ENCODE assay signal across 18 cellular contexts in the genomic region with DNA sequence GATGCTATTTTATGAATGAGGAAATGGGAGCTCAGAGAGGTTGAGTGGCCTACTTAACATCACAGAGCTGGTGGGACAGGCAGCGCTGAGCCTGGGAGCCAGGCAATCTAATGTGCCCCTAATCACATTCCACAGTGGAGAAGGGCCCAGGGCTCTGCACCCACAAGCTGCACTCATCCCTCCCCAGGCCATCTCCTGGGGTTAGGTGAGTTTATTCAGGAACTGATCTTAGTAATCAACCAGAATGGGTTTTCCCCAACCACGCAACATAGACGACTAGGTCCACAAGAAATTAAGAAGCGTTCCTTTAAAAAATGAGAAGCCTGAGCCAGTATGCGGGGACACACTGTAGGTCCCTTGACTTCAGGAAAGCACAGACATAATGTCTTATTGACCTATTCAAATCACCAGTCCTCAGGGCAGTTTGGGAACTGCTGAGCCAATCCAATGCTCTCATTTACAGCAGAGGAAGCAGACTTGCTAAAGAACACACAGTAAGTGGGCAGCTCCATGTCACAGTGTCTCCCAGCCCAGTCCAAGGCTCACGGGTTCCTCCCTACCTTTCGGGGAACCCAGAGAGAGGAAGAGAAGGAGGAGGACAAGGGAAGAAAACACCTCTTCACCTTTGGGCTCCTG. TPM values are rescaled to one million over a fixed set of nuclear protein-coding genes. Genes with fewer than 3 reads are reported as not detected.
DNase-seq lines count a peak whose midpoint lies in the region; ATAC-seq and TF ChIP-seq lines count a peak whose summit lies in the region.
"Had no signal": no experiment of that assay in that cellular context is flagged by ENCODE, and none has a peak within 500 bp of the region (broad histone marks: within the 10 kb centered on the region; RNA-seq: fewer than 3 reads in every experiment).

No MANE protein-coding gene starts in this region.

- TF ChIP-seq POLR2A in heart left ventricle (IDR thresholded peaks at IDR 0.05): no peak
- no peak for TF ChIP-seq POLR2A in erythroblast (IDR thresholded peaks at IDR 0.05; ENCODE audit: low read length)

- peaks cover 12% of the 10 kb centered on the region; the same call in 1 of the 2 replicates for H3F3A ChIP-seq in PC-9 (ENCODE audit: insufficient read depth, low read depth)

- TF ChIP-seq CTCF in heart left ventricle (IDR thresholded peaks at IDR 0.05): no peak
- no peak for TF ChIP-seq CTCF in endodermal cell (conservative IDR thresholded peaks at IDR 0.05)
- TF ChIP-seq CTCF in PC-9 (conservative IDR thresholded peaks at IDR 0.05): no peak

- POLR2A ChIA-PET in PC-9 (lab: Charles Lee; ENCODE audit: unreplicated experiment): no interaction called here

- peak overlapping the region; percentile 66 for H3K4me3 Mint-ChIP-seq in endodermal cell
- H3K4me3 Mint-ChIP-seq in stimulated activated effector memory CD8-positive, alpha-beta T cell treated with anti-CD3 and anti-CD28 coated beads, Interleukin-12 subunit alpha, Interleukin-12 subunit beta, amount 100 ng/mL, for 72 hours: peak overlapping the region; percentile 72

- CTCF ChIA-PET in PC-9 (lab: Charles Lee): interaction anchor here (0.7 kb wide), 1 partner anchor 69 kb away, joined by 4 read pairs; no protein-coding TSS in a partner anchor

- peaks cover 24% of the 10 kb centered on the region for H3K4me1 Mint-ChIP-seq in endodermal cell
- peaks cover 31% of the 10 kb centered on the region for H3K4me1 Mint-ChIP-seq in stimulated activated effector memory CD8-positive, alpha-beta T cell treated with anti-CD3 and anti-CD28 coated beads, Interleukin-12 subunit alpha, Interleukin-12 subunit beta, amount 100 ng/mL, for 72 hours

- H4K20me1 ChIP-seq in PC-9 (ENCODE audit: insufficient read depth): no peaks in the 10 kb centered on the region

- peaks cover 8% of the 10 kb centered on the region; the same call in 1 of the 2 replicates for H3K79me2 ChIP-seq in PC-9 (ENCODE audit: low read depth)
- H3K79me2 ChIP-seq: parathyroid adenoma had no signal

- no peaks in the 10 kb centered on the region for H3K9me2 ChIP-seq in PC-9 (ENCODE audit: insufficient read depth)

- H3K4me2 ChIP-seq in PC-9: no peak overlapping the region

- no peak overlapping the region for H2AFZ ChIP-seq in PC-9
- H2AFZ ChIP-seq: parathyroid adenoma had no signal

- H3K9ac ChIP-seq in endodermal cell (ENCODE audit: extremely low read depth, low read length, poor library complexity, severe bottlenecking): no peak overlapping the region
- H3K9ac ChIP-seq: parathyroid adenoma had no signal

- ATAC-seq in heart left ventricle (no peak), Right ventricle myocardium superior (ENCODE audit: poor library complexity) (no peak)
- ATAC-seq in stimulated activated effector memory CD8-positive, alpha-beta T cell treated with anti-CD3 and anti-CD28 coated beads, Interleukin-12 subunit alpha, Interleukin-12 subunit beta, amount 100 ng/mL, for 72 hours: peak; percentile 80
- ATAC-seq: SK-N-SH treated with all-trans-retinoic acid at 6 μM for 48 hours had no signal

- peaks cover 15% of the 10 kb centered on the region for H3K9me3 Mint-ChIP-seq in endodermal cell
- H3K9me3 Mint-ChIP-seq in stimulated activated effector memory CD8-positive, alpha-beta T cell treated with anti-CD3 and anti-CD28 coated beads, Interleukin-12 subunit alpha, Interleukin-12 subunit beta, amount 100 ng/mL, for 72 hours: no peaks in the 10 kb centered on the region

- intact Hi-C loops in heart left ventricle (cut with DNase I) (loop anchor here in 7 of 10 donors (5.0 to 10.0 kb wide), 3 partner anchors 46 to 53 kb away; a partner anchor contains a TSS), Right ventricle myocardium superior (cut with DNase I) (no loop called here), PC-9 (cut with micrococcal nuclease; ENCODE audit: unreplicated experiment) (no loop called here)

- no peaks in the 10 kb centered on the region for H3K9me3 ChIP-seq in heart left ventricle
- peaks cover 8% of the 10 kb centered on the region for H3K9me3 ChIP-seq in endodermal cell (ENCODE audit: control insufficient read depth, low read length)
- no peaks in the 10 kb centered on the region for H3K9me3 ChIP-seq in PC-9 (ENCODE audit: insufficient read depth, low read depth)
- H3K9me3 ChIP-seq: MG63 had no signal

- BruUV-seq in PC-9 (replicated peaks; lab: Mats Ljungman, UMichigan): no TSS peak

- peaks cover 34% of the 10 kb centered on the region for H3K27me3 Mint-ChIP-seq in endodermal cell (ENCODE audit: insufficient read depth)

- H3K4me1 ChIP-seq in heart left ventricle (peaks cover 0 to 66% (median 16%) of the 10 kb centered on the region in 12 donors), endodermal cell (ENCODE audit: control insufficient read depth, insufficient read depth, low read length) (no peaks in the 10 kb centered on the region), PC-9 (replicated peaks; ENCODE audit: insufficient read depth) (peaks cover 10% of the 10 kb centered on the region)

- 86 to 89% (median 88%) methylated on average over 6 to 7 of the region's 7 CpGs for WGBS in heart left ventricle, 4 donors
- WGBS in endodermal cell (ENCODE audit: insufficient coverage in 1 of 2, insufficient read length in 1 of 2), 2 experiments: 88 to 96% methylated on average over 4 to 7 of the region's 7 CpGs

- H3K4me3 ChIP-seq in heart left ventricle (peak overlapping the region in 7 of 12 donors; percentile 22 to 80 (median 70)), endodermal cell (ENCODE audit: low read length) (no peak overlapping the region), PC-9 (no peak overlapping the region)
- H3K4me3 ChIP-seq: coronary artery, MG63 had no signal

- H3K27ac Mint-ChIP-seq in endodermal cell: no peak overlapping the region
- H3K27ac Mint-ChIP-seq in stimulated activated effector memory CD8-positive, alpha-beta T cell treated with anti-CD3 and anti-CD28 coated beads, Interleukin-12 subunit alpha, Interleukin-12 subunit beta, amount 100 ng/mL, for 72 hours: peak overlapping the region; percentile 73
- H3K27ac Mint-ChIP-seq: H9 had no signal

- no peaks in the 10 kb centered on the region for H3K27me3 ChIP-seq in heart left ventricle
- peaks cover 16% of the 10 kb centered on the region for H3K27me3 ChIP-seq in endodermal cell (ENCODE audit: control insufficient read depth, insufficient read depth, low read length, poor library complexity, severe bottlenecking)
- H3K27me3 ChIP-seq in PC-9 (ENCODE audit: insufficient read depth, low read depth): no peaks in the 10 kb centered on the region

- no peaks in the 10 kb centered on the region for H3K36me3 Mint-ChIP-seq in endodermal cell (ENCODE audit: low read depth)
- no peaks in the 10 kb centered on the region for H3K36me3 Mint-ChIP-seq in stimulated activated effector memory CD8-positive, alpha-beta T cell treated with anti-CD3 and anti-CD28 coated beads, Interleukin-12 subunit alpha, Interleukin-12 subunit beta, amount 100 ng/mL, for 72 hours

- H3K27ac ChIP-seq in heart left ventricle (peak overlapping the region; percentile 62 to 96 (median 85)), endodermal cell (ENCODE audit: low read depth, low read length) (no peak overlapping the region), PC-9 (no peak overlapping the region)
- H3K27ac ChIP-seq: parathyroid adenoma had no signal

- DNase-seq in heart left ventricle: no peak
- DNase-seq in Right ventricle myocardium superior: no peak
- peak; percentile 69 for DNase-seq in NCI-H526 treated with DMSO at 0.1 percent for 48 hours (lab: John Stamatoyannopoulos, UW)
- no peak for DNase-seq in endodermal cell
- DNase-seq in stimulated activated effector memory CD8-positive, alpha-beta T cell treated with anti-CD3 and anti-CD28 coated beads, Interleukin-12 subunit alpha, Interleukin-12 subunit beta, amount 100 ng/mL, for 72 hours (ENCODE audit: low spot score in 2 of 2): no peak
- DNase-seq in PC-9: no peak
- no peak for DNase-seq in erythroblast (lab: John Stamatoyannopoulos, UW)
- DNase-seq in AG08396 (ENCODE audit: low spot score): no peak
- DNase-seq: activated CD8-positive, alpha-beta memory T cell treated with anti-CD3 and anti-CD28 coated beads, Interleukin-2, amount 50 U/mL, for 4 hours; AML-193; H9; MG63; NCI-H187 treated with DMSO at 0.1 percent for 48 hours; NCI-H510A treated with DMSO at 0.1 percent for 48 hours had no signal

- H3K36me3 ChIP-seq in heart left ventricle (peaks cover 0 to 53% (median 38%) of the 10 kb centered on the region in 9 donors), endodermal cell (ENCODE audit: control insufficient read depth, insufficient read depth, low read length) (no peaks in the 10 kb centered on the region), PC-9 (ENCODE audit: low read depth) (peaks cover 7% of the 10 kb centered on the region; the same call in 1 of the 2 replicates)

RNA-seq across cellular contexts. Expression of a gene that starts 2.3 kb away (rescaled TPM):
- total RNA-seq in heart left ventricle (10 to 100 TPM; 13.8 to 70.2 (median 25.3) TPM), Right ventricle myocardium superior (48.5 TPM), endodermal cell (1 to 10 TPM; 5.8 to 6.8 TPM), PC-9 (2021) (17.4 and 22.0 TPM in 2 replicates)
- 10 to 100 TPM; 40.0 to 45.4 TPM for polyA plus RNA-seq in heart left ventricle
- 6.6 TPM for polyA plus RNA-seq in endodermal cell (2013, experiment 1 of 2)
- 10.8 TPM for polyA plus RNA-seq in endodermal cell (2013, experiment 2 of 2)

RNA-seq across cellular contexts. Expression of a gene that starts 16.3 kb away (rescaled TPM):
- total RNA-seq in heart left ventricle: 10 to 100 TPM in 7 of 9 donors, 1 to 10 TPM in 2; 7.3 to 85.8 (median 19.9) TPM
- 10 to 100 TPM; 15.5 to 37.2 TPM for polyA plus RNA-seq in heart left ventricle
- 17.5 TPM for total RNA-seq in Right ventricle myocardium superior
- total RNA-seq in endodermal cell: not detected
- not detected for polyA plus RNA-seq in endodermal cell (2013, experiment 1 of 2)
- polyA plus RNA-seq in endodermal cell (2013, experiment 2 of 2): not detected
- total RNA-seq in PC-9 (2021): not detected in 2 replicates
- total RNA-seq: H9, mononuclear cell had no signal

RNA-seq across cellular contexts. Expression of a gene that starts 50.4 kb away (rescaled TPM):
- total RNA-seq in heart left ventricle (under 1 TPM in 2 of 9 donors, not detected in 7; 0.05 to 0.45 TPM), Right ventricle myocardium superior (not detected), endodermal cell (not detected), PC-9 (2021) (not detected in 2 replicates)
- polyA plus RNA-seq in heart left ventricle: not detected
- polyA plus RNA-seq in endodermal cell (2013, experiment 1 of 2): not detected
- polyA plus RNA-seq in endodermal cell (2013, experiment 2 of 2): not detected
- total RNA-seq: H9, mononuclear cell had no signal

RNA-seq across cellular contexts. Expression of a gene that starts 51.9 kb away (rescaled TPM):
- total RNA-seq in heart left ventricle (100 to 1,000 TPM; 210 to 363 (median 267) TPM), Right ventricle myocardium superior (224 TPM), endodermal cell (10 to 100 TPM; 25.4 to 31.0 TPM), PC-9 (2021) (37.2 and 38.4 TPM in 2 replicates)
- 100 to 1,000 TPM; 208 to 312 TPM for polyA plus RNA-seq in heart left ventricle
- 24.9 TPM for polyA plus RNA-seq in endodermal cell (2013, experiment 1 of 2)
- 20.0 TPM for polyA plus RNA-seq in endodermal cell (2013, experiment 2 of 2)

Comparison
In these comparisons a context has a peak if more than half of its experiments do, and no peak if none do; other contexts are left out.
1. intact Hi-C loops: an anchor here in heart left ventricle (5.0 to 10.0 kb wide); none called in Right ventricle myocardium superior and PC-9.
2. H3K27ac ChIP-seq: peak in heart left ventricle (12 of 12); none in endodermal cell (single experiment) and PC-9 (single experiment).
3. H3K4me3 ChIP-seq: peak in heart left ventricle (7 of 12); none in endodermal cell (single experiment) and PC-9 (single experiment).